20 cellular contexts compared by ENCODE assay signal in the genomic region with DNA sequence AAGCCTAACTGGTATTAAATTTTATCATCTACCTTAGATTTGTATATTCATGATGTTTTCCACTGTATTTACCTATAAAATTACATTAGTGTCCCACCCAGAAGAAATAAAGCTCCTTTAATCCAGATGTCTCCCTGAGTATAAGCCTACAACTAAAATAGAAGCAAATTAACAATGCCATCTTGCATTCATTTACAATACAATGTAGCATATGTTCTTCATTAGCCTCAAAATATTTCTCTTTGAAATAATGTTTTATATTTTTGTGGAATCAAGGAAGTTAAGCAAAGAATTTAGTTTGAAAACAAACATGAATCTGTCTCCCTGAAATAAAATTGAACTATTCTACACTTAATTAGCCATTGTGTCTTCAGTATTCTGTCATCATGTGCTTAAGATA.
"Had no signal": no experiment of that assay in that cellular context is flagged by ENCODE, and none has a peak within 500 bp of the region (broad histone marks: within the 10 kb centered on the region; RNA-seq: fewer than 3 reads in every experiment).

No MANE protein-coding gene starts in this region.

- FAIRE-seq: small intestine, urothelium cell line had no signal

- DNase-seq: activated CD4-positive, alpha-beta T cell treated with anti-CD3 and anti-CD28 coated beads for 4 hours; activated CD4-positive, alpha-beta T cell treated with anti-CD3 and anti-CD28 coated beads, Interleukin-2, amount 50 U/mL, for 4 hours; activated effector memory CD4-positive, alpha-beta T cell treated with Interleukin-2 at 50 U/mL for 16 hours; activated naive CD4-positive, alpha-beta T cell treated with anti-CD3 and anti-CD28 coated beads for 36 hours; activated naive CD8-positive, alpha-beta T cell treated with anti-CD3 and anti-CD28 coated beads for 36 hours; activated T-cell treated with anti-CD3 and anti-CD28 coated beads for 4 hours; dorsolateral prefrontal cortex; effector memory CD4-positive, alpha-beta T cell; erythroblast; foreskin keratinocyte; heart right ventricle; naive B cell; nephron progenitor cell; ovary; retina; sigmoid colon; small intestine; stimulated activated CD4-positive, alpha-beta T cell treated with anti-CD3 and anti-CD28 coated beads, Interleukin-4, amount 100 ng/mL, for 24 hours had no signal

- ATAC-seq: foreskin keratinocyte; heart right ventricle; stimulated activated effector memory CD8-positive, alpha-beta T cell treated with anti-CD3 and anti-CD28 coated beads, Interleukin-12 subunit alpha, Interleukin-12 subunit beta, amount 100 ng/mL, for 72 hours had no signal
